Comparison of ENCODE assay signal across 8 cellular contexts in genomic region chr16:50246299-50247122, GRCh38. TPM values are rescaled to one million over a fixed set of nuclear protein-coding genes. Genes with fewer than 3 reads are reported as not detected.
DNase-seq lines count a peak whose midpoint lies in the region; ATAC-seq, FAIRE-seq and TF ChIP-seq lines count a peak whose summit lies in the region.

No MANE protein-coding gene starts in this region.

- H3K9ac ChIP-seq in HUES6 (ENCODE audit: low read length) (no peak overlapping the region), astrocyte (ENCODE audit: low read length) (peak overlapping the region; percentile 54)

- peaks cover 6% of the 10 kb centered on the region for H3K36me3 Mint-ChIP-seq in astrocyte (ENCODE audit: low read depth, unreplicated experiment)
- H3K36me3 Mint-ChIP-seq in immature natural killer cell, result no peaks in the 10 kb centered on the region

- FAIRE-seq in astrocyte (lab: Jason Lieb, UNC), result no peak

- H4K20me1 ChIP-seq in astrocyte (ENCODE audit: insufficient read depth, low read length), result no peaks in the 10 kb centered on the region

- POLR2A ChIA-PET in A673 (lab: Charles Lee; ENCODE audit: low non-redundant PET), result no interaction called here

- DNase-seq in A673 (ENCODE audit: low spot score), result no peak
- no peak for DNase-seq in astrocyte (ENCODE audit: low read depth)
- DNase-seq in immature natural killer cell, result peak in 2 of 3 donors; percentile 29 to 39
- peak; percentile 40 for DNase-seq in stimulated activated naive CD8-positive, alpha-beta T cell treated with anti-CD3 and anti-CD28 coated beads, Interleukin-15, Interleukin-2, amounts not matched to agents 100 U/mL and 50 U/mL, for 24 hours
- DNase-seq in midbrain (lab: John Stamatoyannopoulos, UW), result no peak

- H3K79me2 ChIP-seq in astrocyte (ENCODE audit: insufficient read depth, low read length), result no peaks in the 10 kb centered on the region

- H3K4me3 Mint-ChIP-seq in astrocyte (ENCODE audit: unreplicated experiment), result peak overlapping the region; percentile 80
- peak overlapping the region; percentile 81 to 89 (median 82) for H3K4me3 Mint-ChIP-seq in immature natural killer cell

- BruUV-seq in A673 (replicated peaks; lab: Mats Ljungman, UMichigan), result no TSS peak

- ATAC-seq in GM19397 (IDR thresholded peaks at IDR 0.05; ENCODE audit: unreplicated experiment), result peak; percentile 30
- ATAC-seq in stimulated activated naive CD8-positive, alpha-beta T cell treated with anti-CD3 and anti-CD28 coated beads, Interleukin-15, Interleukin-2, amounts not matched to agents 100 U/mL and 50 U/mL, for 24 hours, result no peak
- ATAC-seq in GM21367 (IDR thresholded peaks at IDR 0.05; ENCODE audit: unreplicated experiment), result no peak

- no peak overlapping the region for H3K27ac Mint-ChIP-seq in astrocyte (ENCODE audit: unreplicated experiment)
- H3K27ac Mint-ChIP-seq in immature natural killer cell, result peak overlapping the region in 5 of 6 donors; percentile 53 to 75 (median 73)

- TF ChIP-seq CTCF in A673 (conservative IDR thresholded peaks at IDR 0.05; ENCODE audit: low read depth, low read length), result no peak
- no peak for TF ChIP-seq CTCF in astrocyte (IDR thresholded peaks at IDR 0.05; ENCODE audit: insufficient read depth, low read depth, low read length)

- H3K27me3 ChIP-seq in A673 (replicated peaks; ENCODE audit: insufficient read depth, low read depth, low read length, poor library complexity), result no peaks in the 10 kb centered on the region
- peaks cover 16% of the 10 kb centered on the region for H3K27me3 ChIP-seq in HUES6 (ENCODE audit: control insufficient read depth, insufficient read depth, low read length)
- H3K27me3 ChIP-seq in astrocyte (ENCODE audit: insufficient read depth, low read length), result no peaks in the 10 kb centered on the region

- H3K4me1 ChIP-seq in A673 (ENCODE audit: insufficient read depth, low read length, poor library complexity, severe bottlenecking), result no peaks in the 10 kb centered on the region
- H3K4me1 ChIP-seq in HUES6 (ENCODE audit: control insufficient read depth, insufficient read depth, low read length), result peaks cover 26% of the 10 kb centered on the region
- peaks cover 26% of the 10 kb centered on the region for H3K4me1 ChIP-seq in astrocyte (ENCODE audit: insufficient read depth, low read length)

- H3K9me3 Mint-ChIP-seq in astrocyte (ENCODE audit: unreplicated experiment) (no peaks in the 10 kb centered on the region), immature natural killer cell (no peaks in the 10 kb centered on the region)

- CTCF ChIA-PET in A673 (lab: Charles Lee), result no interaction called here

- H2AFZ ChIP-seq in astrocyte (ENCODE audit: low read depth, low read length), result peak overlapping the region; percentile 73

- H3K4me3 ChIP-seq in A673 (ENCODE audit: low read depth, low read length, poor library complexity, severe bottlenecking) (peak overlapping the region; percentile 44), HUES6 (ENCODE audit: low read depth, low read length) (peak overlapping the region; percentile 64), astrocyte (ENCODE audit: insufficient read depth, low read depth, low read length) (peak overlapping the region; percentile 57)

- H3K4me1 Mint-ChIP-seq in astrocyte (ENCODE audit: low read depth, unreplicated experiment) (peaks cover 15% of the 10 kb centered on the region), immature natural killer cell (peaks cover 42 to 54% of the 10 kb centered on the region in 2 donors)

- H3K27ac ChIP-seq in A673 (ENCODE audit: low read depth, low read length, poor library complexity, severe bottlenecking) (no peak overlapping the region), HUES6 (ENCODE audit: low read depth, low read length) (no peak overlapping the region), astrocyte (ENCODE audit: low read depth, low read length) (no peak overlapping the region)

- H3K9me3 ChIP-seq in A673 (ENCODE audit: low read depth, low read length, poor library complexity, severe bottlenecking) (no peaks in the 10 kb centered on the region), HUES6 (ENCODE audit: control insufficient read depth, insufficient read depth, low read depth, low read length) (no peaks in the 10 kb centered on the region), astrocyte (ENCODE audit: insufficient read depth, low read depth, low read length) (no peaks in the 10 kb centered on the region)

- H3K4me2 ChIP-seq in astrocyte (ENCODE audit: low read length), result peak overlapping the region; percentile 87

- H3K36me3 ChIP-seq in A673 (ENCODE audit: insufficient read depth, low read length, poor library complexity, severe bottlenecking), result no peaks in the 10 kb centered on the region
- H3K36me3 ChIP-seq in HUES6 (ENCODE audit: control insufficient read depth, insufficient read depth, low read length), result no peaks in the 10 kb centered on the region
- H3K36me3 ChIP-seq in astrocyte (ENCODE audit: insufficient read depth, low read length), result no peaks in the 10 kb centered on the region

- H3K27me3 Mint-ChIP-seq in astrocyte (ENCODE audit: low read depth, unreplicated experiment) (no peaks in the 10 kb centered on the region), immature natural killer cell (ENCODE audit: low read depth in 3 of 3) (peaks cover 0 to 5% (median 2%) of the 10 kb centered on the region in 3 donors)

- intact Hi-C loops in A673 (cut with micrococcal nuclease; ENCODE audit: unreplicated experiment), result no loop called here

RNA-seq across cellular contexts. Expression of gene ADCY7, which starts 19.8 kb away (rescaled TPM):
- total RNA-seq in A673 (2021), result 5.4 and 5.5 TPM in 2 replicates
- 30.3 and 33.7 TPM in 2 replicates for total RNA-seq in astrocyte
- 100 to 1,000 TPM in 2 of 3 donors, 10 to 100 TPM in 1; 97.6 to 209 (median 108) TPM for polyA plus RNA-seq in immature natural killer cell

Comparison
In these comparisons a context has a peak if more than half of its experiments do, and no peak if none do; other contexts are left out.
1. DNase-seq: peak in immature natural killer cell (2 of 3) and stimulated activated naive CD8-positive, alpha-beta T cell treated with anti-CD3 and anti-CD28 coated beads, Interleukin-15, Interleukin-2, amounts not matched to agents 100 U/mL and 50 U/mL, for 24 hours (single experiment); none in A673 (single experiment), astrocyte (single experiment) and midbrain (single experiment).
2. Peak in every context shown above with its lines, with median percentiles within 50 percentile points of each other: H3K4me3 ChIP-seq.